In the genomic region with DNA sequence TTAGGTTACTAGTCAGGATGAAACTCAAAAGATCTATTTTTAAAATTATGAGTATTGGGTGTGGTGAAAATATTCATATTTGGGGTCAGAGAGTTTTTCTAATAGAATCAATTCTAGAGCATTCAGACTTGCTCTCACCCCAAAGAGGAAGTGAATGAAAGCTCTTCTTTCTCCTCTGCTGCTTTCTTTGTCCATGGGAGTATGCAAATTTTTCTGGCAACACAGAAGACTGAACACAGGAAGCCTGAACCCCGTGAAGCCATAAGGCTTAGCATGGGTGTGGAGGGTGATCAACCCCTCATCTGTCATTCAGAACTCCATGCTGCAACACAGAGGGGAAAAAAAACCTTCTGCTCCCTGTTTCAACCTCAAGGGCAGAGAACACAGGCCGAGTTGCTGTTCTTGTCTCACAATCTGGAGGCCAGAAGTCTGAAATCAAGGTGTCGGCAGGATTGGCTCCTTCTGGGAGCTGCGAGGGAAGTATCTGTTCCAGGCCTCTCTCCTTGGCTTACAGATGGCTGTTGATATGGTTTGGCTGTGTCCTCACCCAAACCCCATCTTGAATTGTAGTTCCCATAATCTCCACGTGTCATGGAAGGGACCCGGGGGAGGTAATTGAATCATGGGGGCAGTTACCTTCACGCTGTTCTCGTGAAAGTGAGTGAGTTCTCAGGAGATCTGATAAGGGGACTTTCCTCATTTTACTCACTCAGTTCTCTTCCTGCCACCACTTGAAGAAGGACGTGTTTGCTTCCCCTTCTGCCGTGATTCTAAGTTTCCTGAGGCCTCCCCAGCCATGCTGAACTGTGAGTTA, we compare ENCODE assay signal across 1 cellular context.
TF ChIP-seq lines count a peak whose summit lies in the region.

No MANE protein-coding gene starts in this region.

TF ChIP-seq in GM23338, 12 proteins besides CTCF, POLR2A, EP300 and RAD21:
- TF ChIP-seq, protein P1, sequence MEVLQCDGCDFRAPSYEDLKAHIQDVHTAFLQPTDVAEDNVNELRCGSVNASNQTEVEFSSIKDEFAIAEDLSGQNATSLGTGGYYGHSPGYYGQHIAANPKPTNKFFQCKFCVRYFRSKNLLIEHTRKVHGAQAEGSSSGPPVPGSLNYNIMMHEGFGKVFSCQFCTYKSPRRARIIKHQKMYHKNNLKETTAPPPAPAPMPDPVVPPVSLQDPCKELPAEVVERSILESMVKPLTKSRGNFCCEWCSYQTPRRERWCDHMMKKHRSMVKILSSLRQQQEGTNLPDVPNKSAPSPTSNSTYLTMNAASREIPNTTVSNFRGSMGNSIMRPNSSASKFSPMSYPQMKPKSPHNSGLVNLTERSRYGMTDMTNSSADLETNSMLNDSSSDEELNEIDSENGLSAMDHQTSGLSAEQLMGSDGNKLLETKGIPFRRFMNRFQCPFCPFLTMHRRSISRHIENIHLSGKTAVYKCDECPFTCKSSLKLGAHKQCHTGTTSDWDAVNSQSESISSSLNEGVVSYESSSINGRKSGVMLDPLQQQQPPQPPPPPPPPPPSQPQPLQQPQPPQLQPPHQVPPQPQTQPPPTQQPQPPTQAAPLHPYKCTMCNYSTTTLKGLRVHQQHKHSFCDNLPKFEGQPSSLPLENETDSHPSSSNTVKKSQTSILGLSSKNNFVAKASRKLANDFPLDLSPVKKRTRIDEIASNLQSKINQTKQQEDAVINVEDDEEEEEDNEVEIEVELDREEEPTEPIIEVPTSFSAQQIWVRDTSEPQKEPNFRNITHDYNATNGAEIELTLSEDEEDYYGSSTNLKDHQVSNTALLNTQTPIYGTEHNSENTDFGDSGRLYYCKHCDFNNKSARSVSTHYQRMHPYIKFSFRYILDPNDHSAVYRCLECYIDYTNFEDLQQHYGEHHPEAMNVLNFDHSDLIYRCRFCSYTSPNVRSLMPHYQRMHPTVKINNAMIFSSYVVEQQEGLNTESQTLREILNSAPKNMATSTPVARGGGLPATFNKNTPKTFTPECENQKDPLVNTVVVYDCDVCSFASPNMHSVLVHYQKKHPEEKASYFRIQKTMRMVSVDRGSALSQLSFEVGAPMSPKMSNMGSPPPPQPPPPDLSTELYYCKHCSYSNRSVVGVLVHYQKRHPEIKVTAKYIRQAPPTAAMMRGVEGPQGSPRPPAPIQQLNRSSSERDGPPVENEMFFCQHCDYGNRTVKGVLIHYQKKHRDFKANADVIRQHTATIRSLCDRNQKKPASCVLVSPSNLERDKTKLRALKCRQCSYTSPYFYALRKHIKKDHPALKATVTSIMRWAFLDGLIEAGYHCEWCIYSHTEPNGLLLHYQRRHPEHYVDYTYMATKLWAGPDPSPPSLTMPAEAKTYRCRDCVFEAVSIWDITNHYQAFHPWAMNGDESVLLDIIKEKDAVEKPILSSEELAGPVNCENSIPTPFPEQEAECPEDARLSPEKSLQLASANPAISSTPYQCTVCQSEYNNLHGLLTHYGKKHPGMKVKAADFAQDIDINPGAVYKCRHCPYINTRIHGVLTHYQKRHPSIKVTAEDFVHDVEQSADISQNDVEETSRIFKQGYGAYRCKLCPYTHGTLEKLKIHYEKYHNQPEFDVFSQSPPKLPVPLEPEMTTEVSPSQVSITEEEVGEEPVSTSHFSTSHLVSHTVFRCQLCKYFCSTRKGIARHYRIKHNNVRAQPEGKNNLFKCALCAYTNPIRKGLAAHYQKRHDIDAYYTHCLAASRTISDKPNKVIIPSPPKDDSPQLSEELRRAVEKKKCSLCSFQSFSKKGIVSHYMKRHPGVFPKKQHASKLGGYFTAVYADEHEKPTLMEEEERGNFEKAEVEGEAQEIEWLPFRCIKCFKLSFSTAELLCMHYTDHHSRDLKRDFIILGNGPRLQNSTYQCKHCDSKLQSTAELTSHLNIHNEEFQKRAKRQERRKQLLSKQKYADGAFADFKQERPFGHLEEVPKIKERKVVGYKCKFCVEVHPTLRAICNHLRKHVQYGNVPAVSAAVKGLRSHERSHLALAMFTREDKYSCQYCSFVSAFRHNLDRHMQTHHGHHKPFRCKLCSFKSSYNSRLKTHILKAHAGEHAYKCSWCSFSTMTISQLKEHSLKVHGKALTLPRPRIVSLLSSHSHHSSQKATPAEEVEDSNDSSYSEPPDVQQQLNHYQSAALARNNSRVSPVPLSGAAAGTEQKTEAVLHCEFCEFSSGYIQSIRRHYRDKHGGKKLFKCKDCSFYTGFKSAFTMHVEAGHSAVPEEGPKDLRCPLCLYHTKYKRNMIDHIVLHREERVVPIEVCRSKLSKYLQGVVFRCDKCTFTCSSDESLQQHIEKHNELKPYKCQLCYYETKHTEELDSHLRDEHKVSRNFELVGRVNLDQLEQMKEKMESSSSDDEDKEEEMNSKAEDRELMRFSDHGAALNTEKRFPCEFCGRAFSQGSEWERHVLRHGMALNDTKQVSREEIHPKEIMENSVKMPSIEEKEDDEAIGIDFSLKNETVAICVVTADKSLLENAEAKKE (CRISPR knock-in tag; IDR thresholded peaks at IDR 0.05), result peak; percentile 8; the same call in 1 of the 2 replicates
- TF ChIP-seq EZH2 (IDR thresholded peaks at IDR 0.05; ENCODE audit: low read depth, unreplicated experiment) (no peak), JUNB (IDR thresholded peaks at IDR 0.05; ENCODE audit: unreplicated experiment) (no peak), ZNF114 (CRISPR knock-in tag; IDR thresholded peaks at IDR 0.05) (no peak), POLR2AphosphoS5 (IDR thresholded peaks at IDR 0.05; ENCODE audit: low read depth) (no peak), CREB1 (CRISPR knock-in tag; IDR thresholded peaks at IDR 0.05; ENCODE audit: low read depth) (no peak)
- TF ChIP-seq, protein P2, sequence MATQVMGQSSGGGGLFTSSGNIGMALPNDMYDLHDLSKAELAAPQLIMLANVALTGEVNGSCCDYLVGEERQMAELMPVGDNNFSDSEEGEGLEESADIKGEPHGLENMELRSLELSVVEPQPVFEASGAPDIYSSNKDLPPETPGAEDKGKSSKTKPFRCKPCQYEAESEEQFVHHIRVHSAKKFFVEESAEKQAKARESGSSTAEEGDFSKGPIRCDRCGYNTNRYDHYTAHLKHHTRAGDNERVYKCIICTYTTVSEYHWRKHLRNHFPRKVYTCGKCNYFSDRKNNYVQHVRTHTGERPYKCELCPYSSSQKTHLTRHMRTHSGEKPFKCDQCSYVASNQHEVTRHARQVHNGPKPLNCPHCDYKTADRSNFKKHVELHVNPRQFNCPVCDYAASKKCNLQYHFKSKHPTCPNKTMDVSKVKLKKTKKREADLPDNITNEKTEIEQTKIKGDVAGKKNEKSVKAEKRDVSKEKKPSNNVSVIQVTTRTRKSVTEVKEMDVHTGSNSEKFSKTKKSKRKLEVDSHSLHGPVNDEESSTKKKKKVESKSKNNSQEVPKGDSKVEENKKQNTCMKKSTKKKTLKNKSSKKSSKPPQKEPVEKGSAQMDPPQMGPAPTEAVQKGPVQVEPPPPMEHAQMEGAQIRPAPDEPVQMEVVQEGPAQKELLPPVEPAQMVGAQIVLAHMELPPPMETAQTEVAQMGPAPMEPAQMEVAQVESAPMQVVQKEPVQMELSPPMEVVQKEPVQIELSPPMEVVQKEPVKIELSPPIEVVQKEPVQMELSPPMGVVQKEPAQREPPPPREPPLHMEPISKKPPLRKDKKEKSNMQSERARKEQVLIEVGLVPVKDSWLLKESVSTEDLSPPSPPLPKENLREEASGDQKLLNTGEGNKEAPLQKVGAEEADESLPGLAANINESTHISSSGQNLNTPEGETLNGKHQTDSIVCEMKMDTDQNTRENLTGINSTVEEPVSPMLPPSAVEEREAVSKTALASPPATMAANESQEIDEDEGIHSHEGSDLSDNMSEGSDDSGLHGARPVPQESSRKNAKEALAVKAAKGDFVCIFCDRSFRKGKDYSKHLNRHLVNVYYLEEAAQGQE (IDR thresholded peaks at IDR 0.05; ENCODE audit: unreplicated experiment), result no peak
